1 cellular context compared by ENCODE assay signal in the genomic region with DNA sequence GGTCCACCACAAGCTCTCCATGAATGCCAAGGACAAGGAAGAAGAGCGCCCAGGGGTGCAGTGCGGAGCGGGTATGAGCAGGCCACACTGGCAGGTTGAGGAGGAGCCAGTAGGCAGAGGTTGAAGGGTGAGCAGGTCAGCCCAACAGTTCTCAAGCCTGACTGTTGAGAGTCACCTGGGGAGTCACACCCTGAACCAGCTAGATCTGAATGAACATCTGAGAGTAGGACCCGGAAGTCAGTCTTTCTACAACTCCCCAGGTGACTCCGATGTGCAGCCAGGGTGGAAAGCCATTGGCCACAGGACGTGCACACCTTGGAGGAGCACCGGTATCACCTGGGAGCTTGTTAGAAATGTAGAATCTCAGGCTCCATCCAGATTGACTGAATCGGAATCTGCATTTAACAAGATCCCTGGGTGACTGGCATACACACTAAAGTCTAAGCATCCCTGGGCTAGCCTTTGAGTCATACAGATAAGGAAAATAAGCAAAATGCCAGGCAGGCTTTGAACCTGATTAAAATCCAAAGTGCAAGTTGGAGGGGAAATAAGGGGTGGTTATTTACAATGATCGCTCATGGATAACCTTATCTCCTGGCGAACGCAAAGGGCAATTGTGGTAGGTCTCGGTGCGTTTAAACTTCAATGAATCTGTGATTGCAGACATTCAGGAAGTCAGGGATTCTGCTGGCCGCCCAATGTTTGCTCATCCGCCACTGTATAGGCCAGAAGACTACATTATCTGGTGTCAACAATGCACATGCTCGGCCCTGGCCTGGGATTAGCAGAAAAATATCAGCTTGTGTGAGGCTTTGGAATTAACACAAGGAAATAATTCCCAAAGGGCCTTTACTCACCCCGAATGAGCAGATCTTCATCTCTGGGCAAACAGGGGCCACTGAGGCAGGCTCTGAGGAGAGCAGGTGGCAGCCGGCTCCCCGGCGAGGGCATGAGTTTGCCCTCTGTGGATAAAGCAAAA.
A peak's percentile ranks its signal among the peaks of the same experiment; 100 is the strongest.
TF ChIP-seq lines count a peak whose summit lies in the region.

No MANE protein-coding gene starts in this region.

TF ChIP-seq in HepG2, 621 proteins besides CTCF, POLR2A, EP300 and RAD21 (continued from another document and continues in another):
- TF ChIP-seq ZBTB40 (IDR thresholded peaks at IDR 0.05) (no peak), ZBTB40 (CRISPR knock-in tag; IDR thresholded peaks at IDR 0.05) (peak; percentile 48; the same call in 1 of the 2 replicates), ZNF234 (CRISPR knock-in tag; conservative IDR thresholded peaks at IDR 0.05) (no peak), TCF12 (IDR thresholded peaks at IDR 0.05) (no peak), TCF12 (CRISPR knock-in tag; IDR thresholded peaks at IDR 0.05) (peak; percentile 84; the same call in 1 of the 2 replicates), ZBTB2 (CRISPR knock-in tag; IDR thresholded peaks at IDR 0.05; ENCODE audit: low read depth) (no peak), RFXAP (CRISPR knock-in tag; IDR thresholded peaks at IDR 0.05; ENCODE audit: borderline replicate concordance) (peak; percentile 51; the same call in 1 of the 2 replicates), MYC (CRISPR knock-in tag; IDR thresholded peaks at IDR 0.05; ENCODE audit: borderline replicate concordance) (peak; percentile 64; the same call in 1 of the 2 replicates), NR3C1 (CRISPR knock-in tag; IDR thresholded peaks at IDR 0.05) (no peak), ZNF318 (CRISPR knock-in tag; IDR thresholded peaks at IDR 0.05) (peak; percentile 78; the same call in 1 of the 2 replicates), HOXA9 (CRISPR knock-in tag; IDR thresholded peaks at IDR 0.05; ENCODE audit: borderline replicate concordance) (no peak), ATF1 (CRISPR knock-in tag; IDR thresholded peaks at IDR 0.05) (peak; percentile 34; the same call in 1 of the 2 replicates), NFATC3 (CRISPR knock-in tag; IDR thresholded peaks at IDR 0.05) (no peak), ZFP36 (IDR thresholded peaks at IDR 0.05; ENCODE audit: borderline replicate concordance, low read depth, low read length, partially characterized antibody) (no peak), RFX5 (IDR thresholded peaks at IDR 0.05; ENCODE audit: low read depth, low read length) (no peak), ZNF230 (CRISPR knock-in tag; IDR thresholded peaks at IDR 0.05) (peak; percentile 68; the same call in 1 of the 2 replicates), ZNF879 (CRISPR knock-in tag; IDR thresholded peaks at IDR 0.05) (peak; percentile 58; the same call in 1 of the 2 replicates), ZNF607 (CRISPR knock-in tag; IDR thresholded peaks at IDR 0.05; ENCODE audit: borderline replicate concordance) (peak; percentile 32; the same call in 1 of the 2 replicates), ONECUT2 (CRISPR knock-in tag; IDR thresholded peaks at IDR 0.05) (no peak), RFX3 (CRISPR knock-in tag; IDR thresholded peaks at IDR 0.05) (no peak), SYNCRIP (IDR thresholded peaks at IDR 0.05; ENCODE audit: insufficient read depth, low read depth, low read length) (no peak), ZC3H13 (CRISPR knock-in tag; IDR thresholded peaks at IDR 0.05) (no peak)
- TF ChIP-seq, protein P1, sequence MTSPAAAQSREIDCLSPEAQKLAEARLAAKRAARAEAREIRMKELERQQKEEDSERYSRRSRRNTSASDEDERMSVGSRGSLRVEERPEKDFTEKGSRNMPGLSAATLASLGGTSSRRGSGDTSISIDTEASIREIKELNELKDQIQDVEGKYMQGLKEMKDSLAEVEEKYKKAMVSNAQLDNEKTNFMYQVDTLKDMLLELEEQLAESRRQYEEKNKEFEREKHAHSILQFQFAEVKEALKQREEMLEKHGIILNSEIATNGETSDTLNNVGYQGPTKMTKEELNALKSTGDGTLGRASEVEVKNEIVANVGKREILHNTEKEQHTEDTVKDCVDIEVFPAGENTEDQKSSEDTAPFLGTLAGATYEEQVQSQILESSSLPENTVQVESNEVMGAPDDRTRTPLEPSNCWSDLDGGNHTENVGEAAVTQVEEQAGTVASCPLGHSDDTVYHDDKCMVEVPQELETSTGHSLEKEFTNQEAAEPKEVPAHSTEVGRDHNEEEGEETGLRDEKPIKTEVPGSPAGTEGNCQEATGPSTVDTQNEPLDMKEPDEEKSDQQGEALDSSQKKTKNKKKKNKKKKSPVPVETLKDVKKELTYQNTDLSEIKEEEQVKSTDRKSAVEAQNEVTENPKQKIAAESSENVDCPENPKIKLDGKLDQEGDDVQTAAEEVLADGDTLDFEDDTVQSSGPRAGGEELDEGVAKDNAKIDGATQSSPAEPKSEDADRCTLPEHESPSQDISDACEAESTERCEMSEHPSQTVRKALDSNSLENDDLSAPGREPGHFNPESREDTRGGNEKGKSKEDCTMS (CRISPR knock-in tag; conservative IDR thresholded peaks at IDR 0.05) = no peak
- TF ChIP-seq, protein P2, sequence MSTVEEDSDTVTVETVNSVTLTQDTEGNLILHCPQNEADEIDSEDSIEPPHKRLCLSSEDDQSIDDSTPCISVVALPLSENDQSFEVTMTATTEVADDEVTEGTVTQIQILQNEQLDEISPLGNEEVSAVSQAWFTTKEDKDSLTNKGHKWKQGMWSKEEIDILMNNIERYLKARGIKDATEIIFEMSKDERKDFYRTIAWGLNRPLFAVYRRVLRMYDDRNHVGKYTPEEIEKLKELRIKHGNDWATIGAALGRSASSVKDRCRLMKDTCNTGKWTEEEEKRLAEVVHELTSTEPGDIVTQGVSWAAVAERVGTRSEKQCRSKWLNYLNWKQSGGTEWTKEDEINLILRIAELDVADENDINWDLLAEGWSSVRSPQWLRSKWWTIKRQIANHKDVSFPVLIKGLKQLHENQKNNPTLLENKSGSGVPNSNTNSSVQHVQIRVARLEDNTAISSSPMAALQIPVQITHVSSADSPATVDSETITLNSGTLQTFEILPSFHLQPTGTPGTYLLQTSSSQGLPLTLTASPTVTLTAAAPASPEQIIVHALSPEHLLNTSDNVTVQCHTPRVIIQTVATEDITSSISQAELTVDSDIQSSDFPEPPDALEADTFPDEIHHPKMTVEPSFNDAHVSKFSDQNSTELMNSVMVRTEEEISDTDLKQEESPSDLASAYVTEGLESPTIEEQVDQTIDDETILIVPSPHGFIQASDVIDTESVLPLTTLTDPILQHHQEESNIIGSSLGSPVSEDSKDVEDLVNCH (CRISPR knock-in tag; IDR thresholded peaks at IDR 0.05) = no peak; the same call in 1 of the 2 replicates
